In the genomic region with DNA sequence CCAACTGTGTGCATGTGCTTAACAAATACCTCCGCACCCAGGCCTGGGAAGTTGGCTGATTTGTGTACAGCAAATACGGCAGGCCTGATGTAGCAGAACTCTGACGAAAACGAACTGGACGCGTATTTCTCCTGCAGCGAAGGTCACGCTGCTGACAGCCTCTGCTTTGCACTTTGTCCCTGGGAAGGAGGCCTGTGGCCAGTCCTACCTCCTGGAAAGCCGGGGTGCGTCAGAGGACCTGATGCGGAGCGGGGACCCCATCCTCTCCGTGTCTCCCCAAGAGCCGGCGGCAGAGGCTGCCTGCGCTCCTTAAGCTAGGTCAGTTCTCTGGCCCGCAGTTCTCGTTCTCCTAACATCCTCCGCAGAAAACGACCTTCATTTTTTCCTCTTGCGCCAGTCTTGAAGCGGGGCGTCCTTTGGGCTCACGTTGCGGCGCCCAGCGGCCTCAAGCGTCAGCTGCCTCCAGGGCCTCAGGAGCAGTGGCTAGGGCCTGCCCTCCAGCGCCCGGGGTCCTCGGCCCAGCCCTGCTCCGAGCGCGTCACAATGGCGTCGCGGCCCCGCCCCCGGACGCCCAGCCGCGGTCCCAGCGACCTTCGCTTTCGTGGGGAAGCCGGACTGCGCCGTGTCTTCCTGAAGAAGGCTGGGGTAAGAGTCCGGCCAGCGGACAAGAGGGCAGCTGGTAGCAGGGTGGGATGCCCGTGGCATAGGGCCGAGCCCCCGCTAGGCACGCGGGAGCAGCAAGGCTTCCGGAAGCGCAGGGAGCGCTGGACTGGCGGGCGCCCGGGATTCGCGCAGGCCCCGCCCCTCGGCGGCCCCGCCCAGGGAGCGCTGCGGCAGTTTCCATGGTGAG, we compare ENCODE assay signal across 8 cellular contexts. TPM values are rescaled to one million over a fixed set of nuclear protein-coding genes. Genes with fewer than 3 reads are reported as not detected.
DNase-seq lines count a peak whose midpoint lies in the region; ATAC-seq and TF ChIP-seq lines count a peak whose summit lies in the region.

A gene (plus strand): TSS at position 821 of the 850 bp plus-strand sequence. CDS start 38,703 bp downstream, outside the sequence.

- peak within 1 kb of the TSS; percentile 95 for H3K4me3 Mint-ChIP-seq in endothelial cell (ENCODE audit: unreplicated experiment)

- H3K27me3 Mint-ChIP-seq in endothelial cell (ENCODE audit: unreplicated experiment) = peaks cover 8% of the 10 kb centered on the region

- DNase-seq in CMK (ENCODE audit: low read depth) (peak; percentile 77), NOMO-1 treated with dmso at 0.1 percent for 144 hours (lab: John Stamatoyannopoulos, UW; ENCODE audit: unreplicated experiment) (peak; percentile 86), endothelial cell (ENCODE audit: low spot score) (peak; percentile 92), midbrain (lab: John Stamatoyannopoulos, UW) (peak; percentile 95)
- DNase-seq in activated CD8-positive, alpha-beta memory T cell treated with anti-CD3 and anti-CD28 coated beads, Interleukin-2, amount 50 U/mL, for 48 hours = peak; percentile 93
- peak; percentile 82 to 86 for DNase-seq in stimulated activated CD8-positive, alpha-beta memory T cell treated with anti-CD3 and anti-CD28 coated beads, Interleukin-15, amount 100 ng/mL, for 48 hours (ENCODE audit: low read depth in 2 of 2)

- no peaks in the 10 kb centered on the region for H3K36me3 Mint-ChIP-seq in endothelial cell (ENCODE audit: low read depth, unreplicated experiment)

- peak; percentile 97 for ATAC-seq in GM19395 (IDR thresholded peaks at IDR 0.05; ENCODE audit: unreplicated experiment)
- peak; percentile 84 for ATAC-seq in HG03521 (IDR thresholded peaks at IDR 0.05; ENCODE audit: unreplicated experiment)

- H3K9me3 Mint-ChIP-seq in endothelial cell (ENCODE audit: unreplicated experiment) = no peaks in the 10 kb centered on the region

- H3K27ac Mint-ChIP-seq in endothelial cell (ENCODE audit: unreplicated experiment) = peak within 1 kb of the TSS; percentile 96

- H3K4me1 Mint-ChIP-seq in endothelial cell (ENCODE audit: unreplicated experiment) = peaks cover 3% of the 10 kb centered on the region

- no peak for TF ChIP-seq CTCF in endothelial cell (IDR thresholded peaks at IDR 0.05; ENCODE audit: unreplicated experiment)

RNA-seq across cellular contexts. Expression of the gene that starts here (rescaled TPM):
- 3.3 TPM for total RNA-seq in endothelial cell (ENCODE audit: unreplicated experiment)

Comparison
In these comparisons a context has a peak if more than half of its experiments do, and no peak if none do; other contexts are left out.
1. Peak in every context shown above with its lines: DNase-seq and ATAC-seq.